ENCODE assay signal across 35 cellular contexts in genomic region chr10:3382092-3382491, GRCh38.
"Had no signal": no experiment of that assay in that cellular context is flagged by ENCODE, and none has a peak within 500 bp of the region (broad histone marks: within the 10 kb centered on the region; RNA-seq: fewer than 3 reads in every experiment).

No MANE protein-coding gene starts in this region.

- H3K36me3 ChIP-seq: MG63 had no signal

- H3K27me3 ChIP-seq: MG63 had no signal

- H3K4me3 ChIP-seq: MG63 had no signal

- DNase-seq: Karpas-422, Kasumi-1, MG63, MM.1S, MV-4-11, NCI-H1048, NCI-H1092, NCI-H1092 treated with DMSO at 0.1 percent for 48 hours, NCI-H1105, NCI-H1105 treated with DMSO at 0.1 percent for 48 hours, NCI-H1417, NCI-H1417 treated with DMSO at 0.1 percent for 48 hours, NCI-H1436, NCI-H1436 treated with DMSO at 0.1 percent for 48 hours, NCI-H146, NCI-H1694, NCI-H1694 treated with DMSO at 0.1 percent for 48 hours, NCI-H187, NCI-H187 treated with DMSO at 0.1 percent for 48 hours, NCI-H1930, NCI-H2029, NCI-H2029 treated with DMSO at 0.1 percent for 48 hours, NCI-H2081, NCI-H2081 treated with DMSO at 0.1 percent for 48 hours, NCI-H2107, NCI-H2171, NCI-H2171 treated with DMSO at 0.1 percent for 48 hours, NCI-H2227 treated with DMSO at 0.1 percent for 48 hours, NCI-H226, NCI-H345, NCI-H446, NCI-H446 treated with DMSO at 0.1 percent for 48 hours, NCI-H510A, NCI-H510A treated with DMSO at 0.1 percent for 48 hours, NCI-H524 had no signal
